In genomic region chr22:45224988-45225731, GRCh38 we compare ENCODE assay signal across 1 cellular context.
TF ChIP-seq lines count a peak whose summit lies in the region.

No MANE protein-coding gene starts in this region.

TF ChIP-seq in GM23338, 12 proteins besides CTCF, POLR2A, EP300 and RAD21 (continued from another document):
- TF ChIP-seq REST (IDR thresholded peaks at IDR 0.05; ENCODE audit: unreplicated experiment) (no peak), ZNF114 (CRISPR knock-in tag; IDR thresholded peaks at IDR 0.05) (no peak), ZNF462 (CRISPR knock-in tag; IDR thresholded peaks at IDR 0.05) (no peak)
